11 cellular contexts compared by ENCODE assay signal in the genomic region with DNA sequence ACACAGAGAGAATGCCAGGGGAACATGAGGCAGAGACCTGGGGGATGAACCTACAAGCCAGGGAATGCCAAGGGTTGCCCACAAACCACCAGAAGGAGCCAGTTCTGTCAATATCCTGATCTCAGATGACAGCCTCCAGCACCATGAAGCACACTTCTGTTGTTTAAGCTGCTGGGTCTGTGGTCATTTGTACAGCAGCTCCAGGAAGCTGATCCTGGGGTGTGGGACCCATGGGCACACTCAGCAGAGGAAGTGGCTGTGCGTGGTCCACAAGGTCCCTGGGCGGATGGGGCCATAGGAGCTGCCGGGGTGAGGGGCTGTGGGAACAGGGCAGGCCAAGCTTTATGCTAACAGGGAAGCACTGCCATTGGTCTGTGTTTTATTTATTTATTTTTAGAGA. TPM values are rescaled to one million over a fixed set of nuclear protein-coding genes. Genes with fewer than 3 reads are reported as not detected.
DNase-seq lines count a peak whose midpoint lies in the region; ATAC-seq and TF ChIP-seq lines count a peak whose summit lies in the region.
"Had no signal": no experiment of that assay in that cellular context is flagged by ENCODE, and none has a peak within 500 bp of the region (broad histone marks: within the 10 kb centered on the region; RNA-seq: fewer than 3 reads in every experiment).

No MANE protein-coding gene starts in this region.

- H3K27ac ChIP-seq in left ventricle myocardium inferior (replicated peaks) (peak overlapping the region; percentile 98), upper lobe of right lung (peak overlapping the region; percentile 96)

- H3K4me1 Mint-ChIP-seq in MCF 10A (ENCODE audit: insufficient read depth, unreplicated experiment) = peaks cover 43% of the 10 kb centered on the region

- DNase-seq in left ventricle myocardium inferior (no peak), cardiac septum (ENCODE audit: low spot score) (no peak), MCF 10A (ENCODE audit: unreplicated experiment) (no peak), myocyte (ENCODE audit: low read depth) (peak; percentile 97), upper lobe of right lung (no peak), NCI-H1105 (lab: John Stamatoyannopoulos, UW) (no peak), HUDEP-2 (lab: John Stamatoyannopoulos, UW; ENCODE audit: unreplicated experiment in 76 of 76) (no peak)
- DNase-seq: H9, NCI-H1092 treated with DMSO at 0.1 percent for 48 hours, NCI-H526 had no signal

- POLR2A ChIA-PET in MCF 10A (lab: Yijun Ruan, JAX) = interaction anchor here (1.0 kb wide), 1 partner anchor 12 kb away, joined by 3 read pairs; the partner anchor contains the start of gene PPM1F

- H3K9me3 ChIP-seq in left ventricle myocardium inferior (replicated peaks) (no peaks in the 10 kb centered on the region), upper lobe of right lung (no peaks in the 10 kb centered on the region)

- TF ChIP-seq CTCF in left ventricle myocardium inferior (IDR thresholded peaks at IDR 0.05; ENCODE audit: borderline replicate concordance) (no peak), MCF 10A (IDR thresholded peaks at IDR 0.05; ENCODE audit: unreplicated experiment) (no peak), upper lobe of right lung (IDR thresholded peaks at IDR 0.05) (no peak)

- no peak overlapping the region for H3K4me3 Mint-ChIP-seq in MCF 10A (ENCODE audit: unreplicated experiment)
- H3K4me3 Mint-ChIP-seq: H9 had no signal

- H3K4me3 ChIP-seq in left ventricle myocardium inferior (no peak overlapping the region), upper lobe of right lung (no peak overlapping the region)

- H3K27ac Mint-ChIP-seq in MCF 10A (ENCODE audit: low read depth, unreplicated experiment) = peak overlapping the region; percentile 49

- ATAC-seq in upper lobe of right lung = no peak
- ATAC-seq in HG03457 (IDR thresholded peaks at IDR 0.05; ENCODE audit: unreplicated experiment) = no peak

- H3K36me3 Mint-ChIP-seq in MCF 10A (ENCODE audit: insufficient read depth, unreplicated experiment) = peaks cover 21% of the 10 kb centered on the region

- CTCF ChIA-PET in MCF 10A (lab: Yijun Ruan, JAX) = interaction anchor here (0.8 to 8.5 kb wide), 2 partner anchors 10 to 12 kb away, joined by 3 to 65 read pairs; partner anchors contain the start of gene PPM1F

- intact Hi-C loops in left ventricle myocardium inferior (cut with micrococcal nuclease) (no loop called here), cardiac septum (cut with DNase I) (loop anchor here (5.0 kb wide), 1 partner anchor 273 kb away; the partner anchor contains the start of gene PPIL2), MCF 10A (cut with micrococcal nuclease) (no loop called here), upper lobe of right lung (cut with DNase I) (no loop called here)

- H3K27me3 Mint-ChIP-seq in MCF 10A (ENCODE audit: insufficient read depth, unreplicated experiment) = no peaks in the 10 kb centered on the region

- H3K27me3 ChIP-seq in left ventricle myocardium inferior (ENCODE audit: low read depth) (no peaks in the 10 kb centered on the region), upper lobe of right lung (no peaks in the 10 kb centered on the region)

- no TSS peak for BruUV-seq in MCF 10A (replicated peaks; lab: Mats Ljungman, UMichigan)

- H3K36me3 ChIP-seq in left ventricle myocardium inferior = peaks cover 24% of the 10 kb centered on the region
- H3K36me3 ChIP-seq in upper lobe of right lung = peaks cover 18% of the 10 kb centered on the region

- H3K9me3 Mint-ChIP-seq in MCF 10A (ENCODE audit: unreplicated experiment) = no peaks in the 10 kb centered on the region
- H3K9me3 Mint-ChIP-seq: H9 had no signal

- peaks cover 99% of the 10 kb centered on the region for H3K4me1 ChIP-seq in left ventricle myocardium inferior
- H3K4me1 ChIP-seq in upper lobe of right lung = peaks cover 94% of the 10 kb centered on the region

RNA-seq across cellular contexts. Expression of gene PPM1F, which starts 12.1 kb away (rescaled TPM):
- total RNA-seq in left ventricle myocardium inferior (17.5 TPM), cardiac septum (20.5 TPM), MCF 10A (2022) (32.2 and 32.6 TPM in 2 replicates), myocyte (98.1 and 173 TPM in 2 replicates), upper lobe of right lung (51.2 TPM)
- 47.5 TPM for polyA plus RNA-seq in myocyte (2012)

RNA-seq across cellular contexts. Expression of gene TOP3B, which starts 42.1 kb away (rescaled TPM):
- total RNA-seq in left ventricle myocardium inferior = 11.2 TPM
- 13.1 TPM for total RNA-seq in cardiac septum
- total RNA-seq in MCF 10A (2022) = 29.3 and 37.0 TPM in 2 replicates
- total RNA-seq in myocyte = 25.0 and 31.0 TPM in 2 replicates
- polyA plus RNA-seq in myocyte (2012) = 18.2 TPM
- 24.8 TPM for total RNA-seq in upper lobe of right lung
